9 cellular contexts compared by ENCODE assay signal in genomic region chr20:59495894-59496510, GRCh38.
DNase-seq lines count a peak whose midpoint lies in the region; ATAC-seq and TF ChIP-seq lines count a peak whose summit lies in the region.
"Had no signal": no experiment of that assay in that cellular context is flagged by ENCODE, and none has a peak within 500 bp of the region (broad histone marks: within the 10 kb centered on the region; RNA-seq: fewer than 3 reads in every experiment).

No MANE protein-coding gene starts in this region.

- TF ChIP-seq CTCF in MM.1S (IDR thresholded peaks at IDR 0.05; ENCODE audit: low read length) = peak; percentile 86
- TF ChIP-seq CTCF in parathyroid adenoma (IDR thresholded peaks at IDR 0.05) = peak; percentile 80
- peak; percentile 55 to 82 (median 66) for TF ChIP-seq CTCF in upper lobe of left lung (IDR thresholded peaks at IDR 0.05)

- DNase-seq in GM04504 (ENCODE audit: low read depth) (peak; percentile 27), MM.1S (peak; percentile 64), SK-N-DZ (ENCODE audit: low spot score) (peak; percentile 79), germinal center (ENCODE audit: low spot score) (peak; percentile 70), upper lobe of left lung (peak; percentile 56 to 84)
- peak; percentile 51 for DNase-seq in activated gamma-delta T cell treated with anti-CD3 and anti-CD28 coated beads, Interleukin-2, amount 50 U/mL, for 16 hours (ENCODE audit: low read depth)

- no peak for TF ChIP-seq EP300 in upper lobe of left lung (IDR thresholded peaks at IDR 0.05)

- no peaks in the 10 kb centered on the region for H4K20me1 ChIP-seq in MM.1S (ENCODE audit: insufficient read depth, low read length)

- no peaks in the 10 kb centered on the region for H3K9me2 ChIP-seq in MM.1S (replicated peaks; ENCODE audit: insufficient read depth, low read length)

- H3K79me2 ChIP-seq in MM.1S (ENCODE audit: low read length) (no peaks in the 10 kb centered on the region), parathyroid adenoma (no peaks in the 10 kb centered on the region)

- H3K9ac ChIP-seq in MM.1S (ENCODE audit: low read length) = no peak overlapping the region
- no peak overlapping the region for H3K9ac ChIP-seq in parathyroid adenoma

- no peak overlapping the region for H3K27ac ChIP-seq in MM.1S (ENCODE audit: low read length)
- no peak overlapping the region for H3K27ac ChIP-seq in parathyroid adenoma
- no peak overlapping the region for H3K27ac ChIP-seq in upper lobe of left lung
- H3K27ac ChIP-seq: epithelial cell of prostate had no signal

- H3K27me3 ChIP-seq in MM.1S (replicated peaks; ENCODE audit: insufficient read depth, low read length) (peaks cover 90% of the 10 kb centered on the region), parathyroid adenoma (ENCODE audit: control insufficient read depth, insufficient read depth, low read length) (no peaks in the 10 kb centered on the region), upper lobe of left lung (peaks cover 0 to 3% (median 0%) of the 10 kb centered on the region in 4 donors)

- H3K9me3 ChIP-seq in MM.1S (replicated peaks; ENCODE audit: insufficient read depth, low read length) (no peaks in the 10 kb centered on the region), parathyroid adenoma (ENCODE audit: control insufficient read depth, low read length) (no peaks in the 10 kb centered on the region), upper lobe of left lung (no peaks in the 10 kb centered on the region)

- no peaks in the 10 kb centered on the region for H3K36me3 ChIP-seq in MM.1S (replicated peaks; ENCODE audit: insufficient read depth, low read length)
- H3K36me3 ChIP-seq in parathyroid adenoma (ENCODE audit: control insufficient read depth, insufficient read depth, low read length) = no peaks in the 10 kb centered on the region
- H3K36me3 ChIP-seq in upper lobe of left lung = no peaks in the 10 kb centered on the region

- ATAC-seq in upper lobe of left lung (ENCODE audit: low FRiP score in 2 of 2) (peak; percentile 35 to 75), GM18517 (IDR thresholded peaks at IDR 0.05; ENCODE audit: unreplicated experiment) (no peak)

- H3K4me1 ChIP-seq in MM.1S (ENCODE audit: low read length) = no peaks in the 10 kb centered on the region
- H3K4me1 ChIP-seq in parathyroid adenoma = no peaks in the 10 kb centered on the region
- H3K4me1 ChIP-seq in upper lobe of left lung = no peaks in the 10 kb centered on the region

- WGBS in upper lobe of left lung, 2 donors = 11% methylated on average over 11 to 12 of the region's 12 CpGs

- H3K4me2 ChIP-seq in MM.1S (ENCODE audit: low read depth, low read length) = no peak overlapping the region
- no peak overlapping the region for H3K4me2 ChIP-seq in parathyroid adenoma (ENCODE audit: low read length)

- H3K4me3 ChIP-seq in MM.1S (ENCODE audit: low read length) = no peak overlapping the region
- H3K4me3 ChIP-seq in parathyroid adenoma (ENCODE audit: low read depth, low read length) = no peak overlapping the region
- no peak overlapping the region for H3K4me3 ChIP-seq in upper lobe of left lung

- TF ChIP-seq POLR2A in upper lobe of left lung (IDR thresholded peaks at IDR 0.05) = no peak

- H3F3A ChIP-seq in MM.1S (ENCODE audit: insufficient read depth, low read length) = no peaks in the 10 kb centered on the region

- no peak overlapping the region for H2AFZ ChIP-seq in MM.1S (ENCODE audit: low read length)
- H2AFZ ChIP-seq in parathyroid adenoma = no peak overlapping the region

Comparison
In these comparisons a context has a peak if more than half of its experiments do, and no peak if none do; other contexts are left out.
1. DNase-seq: peak in every context shown above with its lines; median percentile 79 in SK-N-DZ; 70 in germinal center; 70 in upper lobe of left lung; 64 in MM.1S; 51 in activated gamma-delta T cell treated with anti-CD3 and anti-CD28 coated beads, Interleukin-2, amount 50 U/mL, for 16 hours; 27 in GM04504.